19 cellular contexts compared by ENCODE assay signal in genomic region chrX:56792270-56793111, GRCh38.
DNase-seq lines count a peak whose midpoint lies in the region; ATAC-seq and TF ChIP-seq lines count a peak whose summit lies in the region.
"Had no signal": no experiment of that assay in that cellular context is flagged by ENCODE, and none has a peak within 500 bp of the region (broad histone marks: within the 10 kb centered on the region; RNA-seq: fewer than 3 reads in every experiment).

No MANE protein-coding gene starts in this region.

- no peaks in the 10 kb centered on the region for H3K27me3 Mint-ChIP-seq in activated CD8-positive, alpha-beta memory T cell treated with anti-CD3 and anti-CD28 coated beads, Interleukin-2, amount 10 ng/mL, durations not matched to agents 7 days and 5 days
- H3K27me3 Mint-ChIP-seq in memory B cell = no peaks in the 10 kb centered on the region
- peaks cover 0 to 6% (median 0%) of the 10 kb centered on the region in 3 donors for H3K27me3 Mint-ChIP-seq in immature natural killer cell (ENCODE audit: low read depth in 3 of 3)
- H3K27me3 Mint-ChIP-seq: progenitor cell of endocrine pancreas, T-cell had no signal

- intact Hi-C loops in cardiac septum (cut with DNase I) = no loop called here
- intact Hi-C loops in right cardiac atrium (cut with DNase I) = no loop called here

- DNase-seq in cardiac septum (ENCODE audit: low spot score) (peak; percentile 29), right cardiac atrium (no peak), memory B cell (ENCODE audit: low spot score in 2 of 2) (no peak), erythroblast (lab: John Stamatoyannopoulos, UW) (no peak), immature natural killer cell (no peak), NK-92 (lab: John Stamatoyannopoulos, UW; ENCODE audit: unreplicated experiment) (no peak)
- DNase-seq in activated CD8-positive, alpha-beta memory T cell treated with anti-CD3 and anti-CD28 coated beads, Interleukin-2, amount 10 ng/mL, durations not matched to agents 7 days and 5 days = peak; percentile 38
- DNase-seq: DMS 273 treated with DMSO at 0.1 percent for 48 hours; IMR-90; left colon; NCI-H1048; NCI-H82; RPMI8226; stimulated activated CD4-positive, alpha-beta T cell treated with anti-CD3 and anti-CD28 coated beads, Interleukin-12 subunit alpha, Interleukin-12 subunit beta, amount 100 ng/mL, for 4 hours had no signal

- ATAC-seq in right cardiac atrium (no peak), memory B cell (ENCODE audit: low read depth) (no peak), GM18907 (IDR thresholded peaks at IDR 0.05; ENCODE audit: unreplicated experiment) (no peak)
- no peak for ATAC-seq in activated CD8-positive, alpha-beta memory T cell treated with anti-CD3 and anti-CD28 coated beads, Interleukin-2, amount 10 ng/mL, durations not matched to agents 7 days and 5 days
- ATAC-seq: activated CD4-positive, CD25-positive, alpha-beta regulatory T cell treated with anti-CD3 and anti-CD28 coated beads, Interleukin-2, amount 50 U/mL, for 24 hours; T-cell had no signal

- no peak for TF ChIP-seq POLR2A in erythroblast (IDR thresholded peaks at IDR 0.05; ENCODE audit: low read length)

- peaks cover 12% of the 10 kb centered on the region for H3K4me1 Mint-ChIP-seq in activated CD8-positive, alpha-beta memory T cell treated with anti-CD3 and anti-CD28 coated beads, Interleukin-2, amount 10 ng/mL, durations not matched to agents 7 days and 5 days
- H3K4me1 Mint-ChIP-seq in memory B cell (peaks cover 32% of the 10 kb centered on the region), immature natural killer cell (peaks cover 17 to 19% of the 10 kb centered on the region in 2 donors)

- no peak overlapping the region for H3K4me3 Mint-ChIP-seq in activated CD8-positive, alpha-beta memory T cell treated with anti-CD3 and anti-CD28 coated beads, Interleukin-2, amount 10 ng/mL, durations not matched to agents 7 days and 5 days
- H3K4me3 Mint-ChIP-seq in memory B cell (peak overlapping the region; percentile 6), immature natural killer cell (no peak overlapping the region)
- H3K4me3 Mint-ChIP-seq: T-cell had no signal

- H3K27ac ChIP-seq in right cardiac atrium (ENCODE audit: low read length) = no peak overlapping the region

- H3K4me1 ChIP-seq in right cardiac atrium (ENCODE audit: control insufficient read depth, insufficient read depth, low read length) = peaks cover 4% of the 10 kb centered on the region

- 79% methylated on average over 8 of the region's 8 CpGs for WGBS in right cardiac atrium

- no peaks in the 10 kb centered on the region for H3K27me3 ChIP-seq in right cardiac atrium (ENCODE audit: control insufficient read depth, insufficient read depth)
- H3K27me3 ChIP-seq: dorsolateral prefrontal cortex had no signal

- no peaks in the 10 kb centered on the region for H3K9me3 Mint-ChIP-seq in activated CD8-positive, alpha-beta memory T cell treated with anti-CD3 and anti-CD28 coated beads, Interleukin-2, amount 10 ng/mL, durations not matched to agents 7 days and 5 days (ENCODE audit: low read depth)
- H3K9me3 Mint-ChIP-seq in memory B cell (no peaks in the 10 kb centered on the region), immature natural killer cell (no peaks in the 10 kb centered on the region)
- H3K9me3 Mint-ChIP-seq: T-cell had no signal

- H3K36me3 Mint-ChIP-seq in activated CD8-positive, alpha-beta memory T cell treated with anti-CD3 and anti-CD28 coated beads, Interleukin-2, amount 10 ng/mL, durations not matched to agents 7 days and 5 days = peaks cover 4% of the 10 kb centered on the region
- H3K36me3 Mint-ChIP-seq in memory B cell (peaks cover 13% of the 10 kb centered on the region), immature natural killer cell (peaks cover 0 to 5% (median 4%) of the 10 kb centered on the region in 3 donors)

- no peak overlapping the region for H3K27ac Mint-ChIP-seq in activated CD8-positive, alpha-beta memory T cell treated with anti-CD3 and anti-CD28 coated beads, Interleukin-2, amount 10 ng/mL, durations not matched to agents 7 days and 5 days
- H3K27ac Mint-ChIP-seq in memory B cell (peak overlapping the region; percentile 48), immature natural killer cell (peak overlapping the region in 2 of 6 donors; percentile 47 to 79)
- H3K27ac Mint-ChIP-seq: progenitor cell of endocrine pancreas had no signal

- CTCF ChIA-PET in activated CD8-positive, alpha-beta memory T cell treated with anti-CD3 and anti-CD28 coated beads, Interleukin-2, amount 10 ng/mL, durations not matched to agents 7 days and 5 days (lab: Charles Lee) = interaction anchor here (1.3 kb wide), 1 partner anchor 186 kb away, joined by 4 read pairs; no protein-coding TSS in a partner anchor

- no peak overlapping the region for H3K4me3 ChIP-seq in right cardiac atrium (ENCODE audit: low read length)

- H3K9me3 ChIP-seq in right cardiac atrium (ENCODE audit: control insufficient read depth, low read length) = no peaks in the 10 kb centered on the region

Comparison
In these comparisons a context has a peak if more than half of its experiments do, and no peak if none do; other contexts are left out.
1. DNase-seq: peak in cardiac septum (single experiment) and activated CD8-positive, alpha-beta memory T cell treated with anti-CD3 and anti-CD28 coated beads, Interleukin-2, amount 10 ng/mL, durations not matched to agents 7 days and 5 days (single experiment); none in right cardiac atrium (0 of 3), memory B cell (0 of 2), erythroblast (0 of 2), immature natural killer cell (0 of 3) and NK-92 (single experiment).